8 cellular contexts compared by ENCODE assay signal in the genomic region with DNA sequence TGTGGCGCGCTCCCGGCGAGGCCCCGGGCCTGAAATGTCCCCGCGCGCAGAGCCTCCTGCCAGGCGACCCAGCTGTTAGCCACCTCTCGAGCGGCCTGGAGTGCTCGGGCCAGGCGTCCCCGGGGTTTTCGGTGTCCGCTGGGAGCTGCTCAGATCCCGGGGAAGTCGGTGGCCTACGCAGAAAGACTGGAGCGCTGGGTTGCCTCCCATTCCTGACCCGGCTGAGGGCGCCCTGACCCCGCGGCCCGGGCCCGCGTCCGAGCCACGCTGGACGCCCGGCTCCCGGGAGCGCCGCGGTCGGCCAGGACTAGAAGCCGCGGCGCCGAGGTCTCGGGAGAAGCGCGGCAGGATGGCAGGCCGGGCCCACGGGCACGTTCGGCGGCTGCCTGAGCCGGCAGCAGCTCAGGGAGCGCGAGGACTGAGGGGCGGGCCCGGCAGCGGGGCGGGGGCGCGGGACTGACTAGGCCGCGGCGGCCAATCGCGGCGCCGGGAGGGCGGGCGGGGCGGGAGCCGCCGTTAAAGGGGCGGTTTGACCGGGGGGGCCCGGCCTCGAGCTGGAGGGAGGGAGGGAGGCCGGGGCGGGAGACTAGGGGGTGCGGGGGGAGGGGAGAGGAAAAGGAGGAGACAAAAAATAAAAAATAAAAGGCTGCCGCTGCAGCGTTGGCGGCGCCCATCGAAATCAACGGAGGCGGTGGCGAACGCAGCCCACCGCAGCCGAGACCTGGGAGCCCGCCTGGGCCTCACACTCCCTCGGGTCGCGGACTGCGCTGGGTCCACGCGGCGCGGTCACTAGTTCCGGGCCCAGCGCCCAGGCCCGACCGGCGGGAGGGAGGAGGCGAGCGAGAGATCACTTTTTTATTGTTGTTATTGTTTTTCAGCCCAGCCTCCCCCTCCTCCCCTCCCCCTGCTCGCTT. TPM values are rescaled to one million over a fixed set of nuclear protein-coding genes. Genes with fewer than 3 reads are reported as not detected.
DNase-seq lines count a peak whose midpoint lies in the region; TF ChIP-seq lines count a peak whose summit lies in the region.

No MANE protein-coding gene starts in this region.

- H2AFZ ChIP-seq in SK-N-SH (ENCODE audit: low read depth) (no peak overlapping the region), smooth muscle cell (ENCODE audit: low read depth) (peak overlapping the region; percentile 72)

- H3F3A ChIP-seq in SK-N-SH (replicated peaks; ENCODE audit: insufficient read depth) (no peaks in the 10 kb centered on the region), smooth muscle cell (ENCODE audit: low read depth) (no peaks in the 10 kb centered on the region)

- POLR2A ChIA-PET in SK-N-SH (lab: Yijun Ruan, JAX) = no interaction called here

- TF ChIP-seq EP300 in SK-N-SH (IDR thresholded peaks at IDR 0.05; ENCODE audit: borderline replicate concordance in 1 of 2, low read depth in 1 of 2, low read length in 1 of 2) = no peak

- no peaks in the 10 kb centered on the region for H3K79me2 ChIP-seq in SK-N-SH (ENCODE audit: insufficient read depth)
- H3K79me2 ChIP-seq in smooth muscle cell (ENCODE audit: low read depth) = no peaks in the 10 kb centered on the region

- no peaks in the 10 kb centered on the region for H3K9me2 ChIP-seq in SK-N-SH

- H3K9me3 ChIP-seq in SK-N-SH (no peaks in the 10 kb centered on the region), iPS DF 6.9 (ENCODE audit: control insufficient read depth, insufficient read depth, low read length) (no peaks in the 10 kb centered on the region), smooth muscle cell (replicated peaks; ENCODE audit: low read depth) (no peaks in the 10 kb centered on the region)

- TF ChIP-seq RAD21 in SK-N-SH (IDR thresholded peaks at IDR 0.05; ENCODE audit: low read length) = no peak; the same call in 1 of the 2 replicates

- TF ChIP-seq CTCF in GM13976 (IDR thresholded peaks at IDR 0.05; ENCODE audit: borderline replicate concordance, control extremely low read depth, extremely low read depth, insufficient read depth, missing control alignments) = no peak
- TF ChIP-seq CTCF in SK-N-SH (IDR thresholded peaks at IDR 0.05) = no peak
- no peak for TF ChIP-seq CTCF in astrocyte of the cerebellum (IDR thresholded peaks at IDR 0.05; ENCODE audit: low read depth, low read length, missing control alignments)
- TF ChIP-seq CTCF in smooth muscle cell (IDR thresholded peaks at IDR 0.05; ENCODE audit: borderline replicate concordance, insufficient read depth, poor library complexity, severe bottlenecking) = no peak

- H3K27ac ChIP-seq in SK-N-SH (ENCODE audit: low read depth in 2 of 2, low read length in 1 of 2) = no peak overlapping the region
- H3K27ac ChIP-seq in iPS DF 6.9 (ENCODE audit: low read length) = no peak overlapping the region
- no peak overlapping the region for H3K27ac ChIP-seq in smooth muscle cell (ENCODE audit: low read depth)

- CTCF ChIA-PET in SK-N-SH (lab: Yijun Ruan, JAX) = interaction anchor here (0.9 to 1.6 kb wide), 3 partner anchors 10 to 255 kb away, joined by 3 to 7 read pairs (median 6); no protein-coding TSS in a partner anchor

- H3K27me3 ChIP-seq in SK-N-SH (ENCODE audit: insufficient read depth) (peaks cover 84% of the 10 kb centered on the region), iPS DF 6.9 (ENCODE audit: control insufficient read depth, insufficient read depth, low read length) (no peaks in the 10 kb centered on the region; the same call in 1 of the 2 replicates), smooth muscle cell (ENCODE audit: low read depth) (peaks cover 99% of the 10 kb centered on the region)

- H4K20me1 ChIP-seq in SK-N-SH (ENCODE audit: insufficient read depth) = peaks cover 30% of the 10 kb centered on the region
- peaks cover 6% of the 10 kb centered on the region for H4K20me1 ChIP-seq in smooth muscle cell (ENCODE audit: low read depth)

- H3K36me3 ChIP-seq in SK-N-SH (replicated peaks in 1 of 2; ENCODE audit: control insufficient read depth in 1 of 2, insufficient read depth in 2 of 2, low read length in 1 of 2) = no peaks in the 10 kb centered on the region
- peaks cover 12% of the 10 kb centered on the region for H3K36me3 ChIP-seq in iPS DF 6.9 (ENCODE audit: control insufficient read depth, insufficient read depth, low read length)
- H3K36me3 ChIP-seq in smooth muscle cell (ENCODE audit: low read depth) = no peaks in the 10 kb centered on the region

- H3K9ac ChIP-seq in SK-N-SH = no peak overlapping the region
- H3K9ac ChIP-seq in smooth muscle cell (ENCODE audit: low read depth) = no peak overlapping the region

- DNase-seq in A172 (ENCODE audit: low spot score) (peak; percentile 75), GM13976 (ENCODE audit: low spot score) (peak; percentile 84), SK-N-SH (peak; percentile 85), astrocyte of the cerebellum (ENCODE audit: low read depth) (no peak), iPS DF 6.9 (ENCODE audit: low read depth, low spot score) (no peak), smooth muscle cell (lab: John Stamatoyannopoulos, UW; ENCODE audit: unreplicated experiment) (peak; percentile 16), HuH-7 (ENCODE audit: low spot score) (no peak)
- peak; percentile 60 for DNase-seq in Jurkat, Clone E6-1 (ENCODE audit: low read depth, low spot score)

- in situ Hi-C loops in GM13976 (cut with MboI; ENCODE audit: low sequenced_read_pairs, unreplicated experiment) (no loop called here), astrocyte of the cerebellum (cut with HindIII; ENCODE audit: low sequenced_read_pairs) (loop anchor here (10.0 to 25.0 kb wide), 2 partner anchors 257 to 534 kb away; no protein-coding TSS in a partner anchor)

- H3K4me1 ChIP-seq in SK-N-SH (ENCODE audit: control insufficient read depth in 1 of 2, insufficient read depth in 2 of 2, low read depth in 1 of 2, low read length in 1 of 2) (no peaks in the 10 kb centered on the region; a peak in 1 of 4 replicates), iPS DF 6.9 (ENCODE audit: control insufficient read depth, insufficient read depth, low read length) (peaks cover 5% of the 10 kb centered on the region), smooth muscle cell (ENCODE audit: low read depth) (peaks cover 15% of the 10 kb centered on the region)

- WGBS in SK-N-SH (ENCODE audit: low lambda C conversion rate) = 3% methylated on average over 34 of the region's 104 CpGs
- whole genome bisulfite sequencing in iPS DF 6.9 (ENCODE audit: insufficient coverage, insufficient read length) = no CpG with 5 or more reads among the region's 104 CpGs
- under 1% methylated on average over 51 of the region's 104 CpGs for WGBS in smooth muscle cell (ENCODE audit: low lambda C conversion rate)

- H3K4me3 ChIP-seq in Jurkat, Clone E6-1 (ENCODE audit: low read length) = peak overlapping the region; percentile 60
- H3K4me3 ChIP-seq in SK-N-SH (ENCODE audit: low read depth in 2 of 2, low read length in 1 of 2) (peak overlapping the region; percentile 30 to 32; a peak in 2 of 4 replicates), astrocyte of the cerebellum (ENCODE audit: low read depth, low read length) (peak overlapping the region; percentile 94), iPS DF 6.9 (ENCODE audit: low read length) (peak overlapping the region; percentile 82), smooth muscle cell (peak overlapping the region; percentile 47)

- H3K4me2 ChIP-seq in SK-N-SH (peak overlapping the region; percentile 71; the same call in 1 of the 2 replicates), smooth muscle cell (peak overlapping the region; percentile 96)

TF ChIP-seq in SK-N-SH, 30 proteins besides CTCF, POLR2A, EP300 and RAD21 (continues in another document):
- TF ChIP-seq GATA2 (CRISPR knock-in tag; IDR thresholded peaks at IDR 0.05) (no peak), POLR2AphosphoS5 (IDR thresholded peaks at IDR 0.05; ENCODE audit: low read depth, low read length) (no peak), SIN3A (IDR thresholded peaks at IDR 0.05; ENCODE audit: borderline replicate concordance, low read depth, low read length) (no peak), JUND (IDR thresholded peaks at IDR 0.05) (no peak), YY1 (IDR thresholded peaks at IDR 0.05; ENCODE audit: low read depth) (no peak)
- TF ChIP-seq, protein P1, sequence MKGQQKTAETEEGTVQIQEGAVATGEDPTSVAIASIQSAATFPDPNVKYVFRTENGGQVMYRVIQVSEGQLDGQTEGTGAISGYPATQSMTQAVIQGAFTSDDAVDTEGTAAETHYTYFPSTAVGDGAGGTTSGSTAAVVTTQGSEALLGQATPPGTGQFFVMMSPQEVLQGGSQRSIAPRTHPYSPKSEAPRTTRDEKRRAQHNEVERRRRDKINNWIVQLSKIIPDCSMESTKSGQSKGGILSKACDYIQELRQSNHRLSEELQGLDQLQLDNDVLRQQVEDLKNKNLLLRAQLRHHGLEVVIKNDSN (IDR thresholded peaks at IDR 0.05; ENCODE audit: borderline replicate concordance, low read depth) = no peak
- TF ChIP-seq, protein P2, sequence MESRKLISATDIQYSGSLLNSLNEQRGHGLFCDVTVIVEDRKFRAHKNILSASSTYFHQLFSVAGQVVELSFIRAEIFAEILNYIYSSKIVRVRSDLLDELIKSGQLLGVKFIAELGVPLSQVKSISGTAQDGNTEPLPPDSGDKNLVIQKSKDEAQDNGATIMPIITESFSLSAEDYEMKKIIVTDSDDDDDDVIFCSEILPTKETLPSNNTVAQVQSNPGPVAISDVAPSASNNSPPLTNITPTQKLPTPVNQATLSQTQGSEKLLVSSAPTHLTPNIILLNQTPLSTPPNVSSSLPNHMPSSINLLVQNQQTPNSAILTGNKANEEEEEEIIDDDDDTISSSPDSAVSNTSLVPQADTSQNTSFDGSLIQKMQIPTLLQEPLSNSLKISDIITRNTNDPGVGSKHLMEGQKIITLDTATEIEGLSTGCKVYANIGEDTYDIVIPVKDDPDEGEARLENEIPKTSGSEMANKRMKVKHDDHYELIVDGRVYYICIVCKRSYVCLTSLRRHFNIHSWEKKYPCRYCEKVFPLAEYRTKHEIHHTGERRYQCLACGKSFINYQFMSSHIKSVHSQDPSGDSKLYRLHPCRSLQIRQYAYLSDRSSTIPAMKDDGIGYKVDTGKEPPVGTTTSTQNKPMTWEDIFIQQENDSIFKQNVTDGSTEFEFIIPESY (IDR thresholded peaks at IDR 0.05; ENCODE audit: borderline replicate concordance, low read depth) = no peak

RNA-seq across cellular contexts. Expression of gene ZIC2, which starts 1.1 kb away (rescaled TPM):
- total RNA-seq in A172 (2014; rRNA removed; shearing (Covaris generic)) = 4.7 and 5.5 TPM in 2 replicates
- 3.9 TPM for polyA plus RNA-seq in Jurkat, Clone E6-1 (2012; ENCODE audit: insufficient read depth, insufficient read length)
- polyA plus RNA-seq in SK-N-SH (2012; rRNA removed) (not detected in 2 replicates), smooth muscle cell (not detected in 2 replicates)
- not detected in 2 replicates for polyA plus RNA-seq in SK-N-SH (2012; cell fraction: cytosol; rRNA removed)
- polyA plus RNA-seq in SK-N-SH (2012; cell fraction: nucleus; rRNA removed) = not detected in 2 replicates
- total RNA-seq in smooth muscle cell = not detected in 2 replicates

RNA-seq across cellular contexts. Expression of gene ZIC5, which starts 8.9 kb away (rescaled TPM):
- 1.5 and 2.4 TPM in 2 replicates for total RNA-seq in A172 (2014; rRNA removed; shearing (Covaris generic))
- polyA plus RNA-seq in Jurkat, Clone E6-1 (2012; ENCODE audit: insufficient read depth, insufficient read length) = 0.55 TPM
- polyA plus RNA-seq in SK-N-SH (2012; rRNA removed) = not detected in 2 replicates
- polyA plus RNA-seq in SK-N-SH (2012; cell fraction: cytosol; rRNA removed) = not detected in 2 replicates
- not detected in 2 replicates for polyA plus RNA-seq in SK-N-SH (2012; cell fraction: nucleus; rRNA removed)
- total RNA-seq in smooth muscle cell = not detected in 2 replicates
- not detected in 2 replicates for polyA plus RNA-seq in smooth muscle cell

Comparison
In these comparisons a context has a peak if more than half of its experiments do, and no peak if none do; other contexts are left out.
1. DNase-seq: peak in A172 (single experiment), GM13976 (single experiment), Jurkat, Clone E6-1 (single experiment), SK-N-SH (single experiment) and smooth muscle cell (single experiment); none in astrocyte of the cerebellum (single experiment), iPS DF 6.9 (single experiment) and HuH-7 (single experiment).
2. H3K4me3 ChIP-seq: peak in every context shown above with its lines; median percentile 94 in astrocyte of the cerebellum; 82 in iPS DF 6.9; 60 in Jurkat, Clone E6-1; 47 in smooth muscle cell; 31 in SK-N-SH.